Comparison of ENCODE assay signal across 14 cellular contexts in genomic region chr11:28168718-28169117, GRCh38.
DNase-seq lines count a peak whose midpoint lies in the region; ATAC-seq and TF ChIP-seq lines count a peak whose summit lies in the region.
"Had no signal": no experiment of that assay in that cellular context is flagged by ENCODE, and none has a peak within 500 bp of the region (broad histone marks: within the 10 kb centered on the region; RNA-seq: fewer than 3 reads in every experiment).

No MANE protein-coding gene starts in this region.

- H2AK9ac ChIP-seq in IMR-90 (replicated peaks; ENCODE audit: low read depth, low read length, poor library complexity) = no peak overlapping the region

- no peak overlapping the region for H3K14ac ChIP-seq in IMR-90 (replicated peaks; ENCODE audit: low read depth, low read length)

- no peaks in the 10 kb centered on the region for H3K36me3 ChIP-seq in CD8-positive, alpha-beta T cell (ENCODE audit: insufficient read depth, low read length)
- peaks cover 5% of the 10 kb centered on the region for H3K36me3 ChIP-seq in IMR-90 (ENCODE audit: control insufficient read depth, insufficient read depth, low read length)
- H3K36me3 ChIP-seq in mucosa of descending colon (ENCODE audit: low read depth) = no peaks in the 10 kb centered on the region

- H3K4me1 ChIP-seq in CD8-positive, alpha-beta T cell (ENCODE audit: insufficient read depth, low read length) = no peaks in the 10 kb centered on the region
- H3K4me1 ChIP-seq in IMR-90 (ENCODE audit: control insufficient read depth, insufficient read depth, low read length) (peaks cover 6% of the 10 kb centered on the region), mucosa of descending colon (ENCODE audit: low read depth) (no peaks in the 10 kb centered on the region)

- H2BK15ac ChIP-seq in IMR-90 (ENCODE audit: low read depth, low read length) = no peak overlapping the region

- peaks cover 4% of the 10 kb centered on the region for H3K9me3 Mint-ChIP-seq in CD8-positive, alpha-beta T cell
- H3K9me3 Mint-ChIP-seq in nephron progenitor cell = peaks cover 13% of the 10 kb centered on the region

- POLR2A ChIA-PET in CD8-positive, alpha-beta T cell (lab: Charles Lee) = no interaction called here
- POLR2A ChIA-PET in IMR-90 (lab: Charles Lee; ENCODE audit: unreplicated experiment) = no interaction called here

- no peak overlapping the region for H3K4me3 ChIP-seq in CD8-positive, alpha-beta T cell (ENCODE audit: low read depth, low read length)
- H3K4me3 ChIP-seq in IMR-90 (ENCODE audit: insufficient read depth, low read depth, low read length) (no peak overlapping the region), mucosa of descending colon (no peak overlapping the region)
- H3K4me3 ChIP-seq: GM12878 had no signal

- peaks cover 16 to 28% of the 10 kb centered on the region in 2 experiments for H3K79me1 ChIP-seq in IMR-90 (ENCODE audit: low read depth in 1 of 2, low read length in 2 of 2)

- no peaks in the 10 kb centered on the region for H4K20me1 ChIP-seq in IMR-90 (ENCODE audit: insufficient read depth, low read length)

- CTCF ChIA-PET in CD8-positive, alpha-beta T cell (lab: Charles Lee) = no interaction called here
- CTCF ChIA-PET in IMR-90 (lab: Yijun Ruan, JAX) = interaction anchor here (0.6 kb wide), 1 partner anchor 185 kb away, joined by 3 read pairs; no protein-coding TSS in a partner anchor

- no TSS peak for BruUV-seq in IMR-90 (replicated peaks; lab: Mats Ljungman, UMichigan)

- no peak overlapping the region for H3K23ac ChIP-seq in IMR-90 (ENCODE audit: low read depth, low read length)

- no peaks in the 10 kb centered on the region for H3K27me3 Mint-ChIP-seq in CD8-positive, alpha-beta T cell (ENCODE audit: low read depth)
- H3K27me3 Mint-ChIP-seq in nephron progenitor cell (ENCODE audit: low read depth, poor library complexity) = no peaks in the 10 kb centered on the region

- no peak for TF ChIP-seq RAD21 in IMR-90 (IDR thresholded peaks at IDR 0.05; ENCODE audit: low read length)

- peaks cover 20% of the 10 kb centered on the region for H3K36me3 Mint-ChIP-seq in CD8-positive, alpha-beta T cell
- H3K36me3 Mint-ChIP-seq in nephron progenitor cell (ENCODE audit: low read depth) = peaks cover 53% of the 10 kb centered on the region

- no peak overlapping the region for H2BK20ac ChIP-seq in IMR-90 (ENCODE audit: low read depth, low read length)

- peak overlapping the region in 1 of 2 experiments; percentile 52; a peak in 2 of 4 replicates for H4K8ac ChIP-seq in IMR-90 (ENCODE audit: low read depth in 2 of 2, low read length in 2 of 2)

- dilution Hi-C loops in IMR-90 (cut with HindIII; ENCODE audit: low sequenced_read_pairs, unreplicated experiment) = no loop called here

- peaks cover 17% of the 10 kb centered on the region for H3K4me1 Mint-ChIP-seq in CD8-positive, alpha-beta T cell (ENCODE audit: low read depth)
- peaks cover 5% of the 10 kb centered on the region for H3K4me1 Mint-ChIP-seq in nephron progenitor cell
- H3K4me1 Mint-ChIP-seq: CD14-positive monocyte had no signal

- peak overlapping the region; percentile 5 for H3K27ac Mint-ChIP-seq in CD8-positive, alpha-beta T cell
- no peak overlapping the region for H3K27ac Mint-ChIP-seq in nephron progenitor cell
- H3K27ac Mint-ChIP-seq: CD14-positive monocyte had no signal

- H3K9me3 ChIP-seq in CD8-positive, alpha-beta T cell (ENCODE audit: low read length) = no peaks in the 10 kb centered on the region
- peaks cover 1% of the 10 kb centered on the region; the same call in 1 of the 2 replicates for H3K9me3 ChIP-seq in IMR-90 (ENCODE audit: control insufficient read depth, insufficient read depth, low read length)
- H3K9me3 ChIP-seq in mucosa of descending colon = no peaks in the 10 kb centered on the region

- no peak overlapping the region for H3K4me3 Mint-ChIP-seq in CD8-positive, alpha-beta T cell
- H3K4me3 Mint-ChIP-seq in nephron progenitor cell = no peak overlapping the region
- H3K4me3 Mint-ChIP-seq: CD14-positive monocyte had no signal

- H4K91ac ChIP-seq in IMR-90 (ENCODE audit: insufficient read depth, low read depth, low read length) = no peak overlapping the region

- H3K18ac ChIP-seq in IMR-90 (ENCODE audit: low read depth, low read length) = peak overlapping the region; percentile 62; the same call in 1 of the 2 replicates

- H3K4ac ChIP-seq in IMR-90 (ENCODE audit: low read depth, low read length) = peak overlapping the region; percentile 29; the same call in 1 of the 2 replicates

- peak overlapping the region; percentile 11; the same call in 1 of the 2 replicates for H3K4me2 ChIP-seq in IMR-90 (ENCODE audit: low read depth, low read length)

- ATAC-seq in CD8-positive, alpha-beta T cell = no peak
- no peak for ATAC-seq in IMR-90 (ENCODE audit: low read depth)
- peak; percentile 60 for ATAC-seq in left colon
- ATAC-seq in mucosa of descending colon = peak; percentile 27
- ATAC-seq: GM12878, HCT116 had no signal

- WGBS in IMR-90 (ENCODE audit: extremely low coverage in 2 of 2, insufficient read length in 1 of 2), 2 experiments = 100% methylated on average over 1 of the region's 2 CpGs; no CpG with 5 or more reads in 1 of the 2 experiments

- intact Hi-C loops in CD8-positive, alpha-beta T cell (cut with DNase I, micrococcal nuclease) = no loop called here
- intact Hi-C loops in IMR-90 (cut with micrococcal nuclease) (no loop called here), left colon (cut with DNase I, micrococcal nuclease) (no loop called here), mucosa of descending colon (cut with DNase I, micrococcal nuclease) (no loop called here)

- DNase-seq in CD8-positive, alpha-beta T cell = no peak
- DNase-seq in IMR-90 (no peak), left colon (no peak), mucosa of descending colon (no peak), NCI-H345 (lab: John Stamatoyannopoulos, UW) (no peak), D341Med (ENCODE audit: low spot score) (no peak), nephron progenitor cell (no peak)
- DNase-seq in stimulated activated naive CD4-positive, alpha-beta T cell (lab: John Stamatoyannopoulos, UW) = no peak
- DNase-seq: Calu3, DMS79, KBM-7 had no signal

- H2BK5ac ChIP-seq in IMR-90 (ENCODE audit: low read depth, low read length, poor library complexity, severe bottlenecking) = peak overlapping the region; percentile 33

- H2AFZ ChIP-seq in IMR-90 (replicated peaks; ENCODE audit: low read length, poor library complexity) = no peak overlapping the region

- H2BK120ac ChIP-seq in IMR-90 (ENCODE audit: low read depth, low read length) = no peak overlapping the region

- no peak for TF ChIP-seq POLR2A in IMR-90 (IDR thresholded peaks at IDR 0.05; ENCODE audit: low read depth, low read length)

- H4K5ac ChIP-seq in IMR-90 (ENCODE audit: low read depth, low read length) = peak overlapping the region; percentile 74

- H3K9ac ChIP-seq in IMR-90 (ENCODE audit: low read depth, low read length) = no peak overlapping the region

- H3K9me1 ChIP-seq in IMR-90 (ENCODE audit: insufficient read depth, low read length) = no peaks in the 10 kb centered on the region

- no peak overlapping the region for H3K27ac ChIP-seq in CD8-positive, alpha-beta T cell (ENCODE audit: low read depth, low read length)
- H3K27ac ChIP-seq in IMR-90 (ENCODE audit: insufficient read depth, low read length) = no peak overlapping the region

- no peak for TF ChIP-seq CTCF in CD8-positive, alpha-beta T cell (IDR thresholded peaks at IDR 0.05)
- no peak for TF ChIP-seq CTCF in IMR-90 (conservative IDR thresholded peaks at IDR 0.05; ENCODE audit: low read depth, low read length)
- TF ChIP-seq CTCF in mucosa of descending colon (IDR thresholded peaks at IDR 0.05) = no peak
- no peak for TF ChIP-seq CTCF in nephron progenitor cell (IDR thresholded peaks at IDR 0.05)

- in situ Hi-C loops in IMR-90 (cut with MboI; ENCODE audit: low sequenced_read_pairs) = no loop called here

- no peak overlapping the region for H3K56ac ChIP-seq in IMR-90 (ENCODE audit: extremely low read depth, insufficient read depth, low read length)

- peak overlapping the region; percentile 23; the same call in 1 of the 2 replicates for H2AK5ac ChIP-seq in IMR-90 (ENCODE audit: low read depth, low read length)

- H3K27me3 ChIP-seq in CD8-positive, alpha-beta T cell (ENCODE audit: insufficient read depth, low read length) = no peaks in the 10 kb centered on the region
- H3K27me3 ChIP-seq in IMR-90 (ENCODE audit: control insufficient read depth, insufficient read depth, low read length) = no peaks in the 10 kb centered on the region

TF ChIP-seq in IMR-90, 13 proteins besides CTCF, POLR2A, EP300 and RAD21:
- TF ChIP-seq ELK1 (IDR thresholded peaks at IDR 0.05; ENCODE audit: borderline replicate concordance, low read depth, low read length) = no peak
- no peak for TF ChIP-seq MXI1 (IDR thresholded peaks at IDR 0.05; ENCODE audit: borderline replicate concordance, low read depth, low read length)
- TF ChIP-seq SMC3 (IDR thresholded peaks at IDR 0.05; ENCODE audit: low read depth, low read length) = no peak
- no peak for TF ChIP-seq RCOR1 (IDR thresholded peaks at IDR 0.05; ENCODE audit: insufficient replicate concordance, low read length)
- no peak for TF ChIP-seq CEBPB (IDR thresholded peaks at IDR 0.05; ENCODE audit: low read depth, low read length)
- TF ChIP-seq MAZ (IDR thresholded peaks at IDR 0.05; ENCODE audit: borderline replicate concordance, low read depth, low read length) = no peak
- TF ChIP-seq RFX5 (IDR thresholded peaks at IDR 0.05; ENCODE audit: low read depth, low read length) = no peak

Comparison
In these comparisons a context has a peak if more than half of its experiments do, and no peak if none do; other contexts are left out.
1. ATAC-seq: peak in left colon (single experiment) and mucosa of descending colon (single experiment); none in CD8-positive, alpha-beta T cell (single experiment) and IMR-90 (single experiment).